ENCODE assay signal across 22 cellular contexts in the genomic region with DNA sequence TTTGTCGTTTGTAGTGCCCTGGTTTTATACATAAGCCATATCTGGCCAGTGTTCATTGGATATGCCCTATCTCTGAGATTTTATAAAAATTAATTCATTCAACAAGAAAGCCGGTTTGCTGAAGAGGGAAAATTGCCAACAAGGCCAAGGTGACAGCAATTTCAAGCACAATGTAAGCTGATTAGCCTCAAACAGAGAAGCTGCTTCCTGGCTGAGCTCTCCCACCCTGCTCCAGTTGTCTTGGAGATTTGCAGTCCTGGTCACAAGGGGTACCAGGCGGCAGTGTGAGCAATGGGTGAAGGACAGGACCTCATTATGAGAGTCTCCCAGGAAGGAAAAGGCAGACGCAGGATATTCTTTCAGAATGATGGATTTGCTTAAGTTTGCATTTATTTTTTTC. TPM values are rescaled to one million over a fixed set of nuclear protein-coding genes. Genes with fewer than 3 reads are reported as not detected.
A peak's percentile ranks its signal among the peaks of the same experiment; 100 is the strongest.
DNase-seq lines count a peak whose midpoint lies in the region; ATAC-seq and TF ChIP-seq lines count a peak whose summit lies in the region.
"Had no signal": no experiment of that assay in that cellular context is flagged by ENCODE, and none has a peak within 500 bp of the region (broad histone marks: within the 10 kb centered on the region; RNA-seq: fewer than 3 reads in every experiment).

No MANE protein-coding gene starts in this region.

- TF ChIP-seq RAD21 in neural cell (conservative IDR thresholded peaks at IDR 0.05): no peak

- H3K4me3 ChIP-seq in adrenal gland (no peak overlapping the region), neural cell (ENCODE audit: low read length) (no peak overlapping the region)
- H3K4me3 ChIP-seq: BLaER1, MG63, Peyer's patch had no signal

- TF ChIP-seq POLR2A in adrenal gland (IDR thresholded peaks at IDR 0.05): no peak

- no peak overlapping the region for H3K4me2 ChIP-seq in neural cell (ENCODE audit: low read length)
- H3K4me2 ChIP-seq: BLaER1, SK-N-SH had no signal

- intact Hi-C loops in adrenal gland (cut with DNase I): loop anchor here in 1 of 2 donors (10.0 kb wide), 2 partner anchors 85 to 135 kb away; no protein-coding TSS in a partner anchor

- H3K4me1 ChIP-seq in adrenal gland (replicated peaks in 1 of 2): peaks cover 6 to 10% of the 10 kb centered on the region in 2 donors
- H3K4me1 ChIP-seq: Peyer's patch had no signal

- H3K36me3 Mint-ChIP-seq in stimulated activated memory B cell treated with anti-CD40 and anti-IgM and Interleukin-4, amounts not matched to agents 10 μg/mL and 1 μg/mL and 100 μg/mL, for 72 hours: no peaks in the 10 kb centered on the region
- H3K36me3 Mint-ChIP-seq: CD4-positive, CD25-positive, alpha-beta regulatory T cell had no signal

- no peak overlapping the region for H3K4me3 Mint-ChIP-seq in stimulated activated memory B cell treated with anti-CD40 and anti-IgM and Interleukin-4, amounts not matched to agents 10 μg/mL and 1 μg/mL and 100 μg/mL, for 72 hours
- H3K4me3 Mint-ChIP-seq: CD4-positive, CD25-positive, alpha-beta regulatory T cell had no signal

- H3K36me3 ChIP-seq in adrenal gland (replicated peaks in 1 of 2) (no peaks in the 10 kb centered on the region), neural cell (ENCODE audit: insufficient read depth, low read length) (no peaks in the 10 kb centered on the region)
- H3K36me3 ChIP-seq: BLaER1, MG63, Peyer's patch had no signal

- TF ChIP-seq EP300 in neural cell (conservative IDR thresholded peaks at IDR 0.05; ENCODE audit: poor library complexity, severe bottlenecking): no peak

- peaks cover 6% of the 10 kb centered on the region for H3K4me1 Mint-ChIP-seq in stimulated activated memory B cell treated with anti-CD40 and anti-IgM and Interleukin-4, amounts not matched to agents 10 μg/mL and 1 μg/mL and 100 μg/mL, for 72 hours

- no peak for ATAC-seq in GM18907 (IDR thresholded peaks at IDR 0.05; ENCODE audit: unreplicated experiment)
- ATAC-seq in stimulated activated memory B cell treated with anti-CD40 and anti-IgM and Interleukin-4, amounts not matched to agents 10 μg/mL and 1 μg/mL and 100 μg/mL, for 72 hours: no peak
- ATAC-seq: HCT116 had no signal

- H2AFZ ChIP-seq in neural cell (ENCODE audit: low read depth, low read length): no peak overlapping the region

- TF ChIP-seq CTCF in adrenal gland (IDR thresholded peaks at IDR 0.05) (no peak), neural cell (IDR thresholded peaks at IDR 0.05; ENCODE audit: poor library complexity, severe bottlenecking) (no peak)

- H3K27ac Mint-ChIP-seq in stimulated activated memory B cell treated with anti-CD40 and anti-IgM and Interleukin-4, amounts not matched to agents 10 μg/mL and 1 μg/mL and 100 μg/mL, for 72 hours: no peak overlapping the region
- H3K27ac Mint-ChIP-seq: CD4-positive, CD25-positive, alpha-beta regulatory T cell had no signal

- H3K9me2 ChIP-seq in neural cell (ENCODE audit: insufficient read depth, low read length): no peaks in the 10 kb centered on the region
- H3K9me2 ChIP-seq: SK-N-SH had no signal

- 32 to 37% (median 35%) methylated on average over 4 of the region's 4 CpGs for WGBS in adrenal gland, 4 donors

- H3K9me3 Mint-ChIP-seq in stimulated activated memory B cell treated with anti-CD40 and anti-IgM and Interleukin-4, amounts not matched to agents 10 μg/mL and 1 μg/mL and 100 μg/mL, for 72 hours: no peaks in the 10 kb centered on the region

- no peak overlapping the region for H3K27ac ChIP-seq in adrenal gland
- H3K27ac ChIP-seq in neural cell (ENCODE audit: low read length): peak overlapping the region; percentile 20
- H3K27ac ChIP-seq: BLaER1, Peyer's patch had no signal

- H4K20me1 ChIP-seq in neural cell (ENCODE audit: insufficient read depth): no peaks in the 10 kb centered on the region
- H4K20me1 ChIP-seq: BLaER1 had no signal

- peaks cover 19% of the 10 kb centered on the region for H3K27me3 Mint-ChIP-seq in stimulated activated memory B cell treated with anti-CD40 and anti-IgM and Interleukin-4, amounts not matched to agents 10 μg/mL and 1 μg/mL and 100 μg/mL, for 72 hours

- H3K79me2 ChIP-seq in neural cell (replicated peaks; ENCODE audit: insufficient read depth, low read length): no peaks in the 10 kb centered on the region

- no peak overlapping the region for H3K9ac ChIP-seq in neural cell (ENCODE audit: low read length)
- H3K9ac ChIP-seq: BLaER1, SK-N-SH had no signal

- H3F3A ChIP-seq in neural cell (ENCODE audit: insufficient read depth, low read length, poor library complexity, severe bottlenecking): no peaks in the 10 kb centered on the region

- DNase-seq in NCI-H82 (lab: John Stamatoyannopoulos, UW) (peak; percentile 55), NCI-H82 treated with DMSO at 0.1 percent for 48 hours (lab: John Stamatoyannopoulos, UW; ENCODE audit: unreplicated experiment) (no peak), adrenal gland (peak; percentile 49 to 81 (median 70)), ureter (ENCODE audit: low spot score) (peak; percentile 38), NCI-H524 (lab: John Stamatoyannopoulos, UW) (no peak)
- DNase-seq: 8988T; CD4-positive, CD25-positive, alpha-beta regulatory T cell; DMS53; KG1; MG63; NCI-H1694 treated with DMSO at 0.1 percent for 48 hours; NCI-H2081; NCI-H510A; Peyer's patch; SIG-M5; SK-N-SH had no signal

- H3K9me3 ChIP-seq in adrenal gland (replicated peaks in 1 of 3) (no peaks in the 10 kb centered on the region), neural cell (ENCODE audit: low read length) (no peaks in the 10 kb centered on the region)
- H3K9me3 ChIP-seq: BLaER1, MG63, Peyer's patch, SK-N-SH had no signal

- H3K27me3 ChIP-seq in adrenal gland (no peaks in the 10 kb centered on the region), neural cell (ENCODE audit: insufficient read depth, low read depth, low read length) (no peaks in the 10 kb centered on the region)
- H3K27me3 ChIP-seq: MG63, Peyer's patch had no signal

TF ChIP-seq in neural cell, 6 proteins besides CTCF, POLR2A, EP300 and RAD21:
- no peak for TF ChIP-seq TAF1 (IDR thresholded peaks at IDR 0.05; ENCODE audit: low read depth)
- TF ChIP-seq EZH2 (IDR thresholded peaks at IDR 0.05; ENCODE audit: borderline replicate concordance, insufficient read depth, low read length, poor library complexity, severe bottlenecking): no peak
- no peak for TF ChIP-seq MXI1 (conservative IDR thresholded peaks at IDR 0.05; ENCODE audit: poor library complexity, severe bottlenecking)
- TF ChIP-seq, protein P1, sequence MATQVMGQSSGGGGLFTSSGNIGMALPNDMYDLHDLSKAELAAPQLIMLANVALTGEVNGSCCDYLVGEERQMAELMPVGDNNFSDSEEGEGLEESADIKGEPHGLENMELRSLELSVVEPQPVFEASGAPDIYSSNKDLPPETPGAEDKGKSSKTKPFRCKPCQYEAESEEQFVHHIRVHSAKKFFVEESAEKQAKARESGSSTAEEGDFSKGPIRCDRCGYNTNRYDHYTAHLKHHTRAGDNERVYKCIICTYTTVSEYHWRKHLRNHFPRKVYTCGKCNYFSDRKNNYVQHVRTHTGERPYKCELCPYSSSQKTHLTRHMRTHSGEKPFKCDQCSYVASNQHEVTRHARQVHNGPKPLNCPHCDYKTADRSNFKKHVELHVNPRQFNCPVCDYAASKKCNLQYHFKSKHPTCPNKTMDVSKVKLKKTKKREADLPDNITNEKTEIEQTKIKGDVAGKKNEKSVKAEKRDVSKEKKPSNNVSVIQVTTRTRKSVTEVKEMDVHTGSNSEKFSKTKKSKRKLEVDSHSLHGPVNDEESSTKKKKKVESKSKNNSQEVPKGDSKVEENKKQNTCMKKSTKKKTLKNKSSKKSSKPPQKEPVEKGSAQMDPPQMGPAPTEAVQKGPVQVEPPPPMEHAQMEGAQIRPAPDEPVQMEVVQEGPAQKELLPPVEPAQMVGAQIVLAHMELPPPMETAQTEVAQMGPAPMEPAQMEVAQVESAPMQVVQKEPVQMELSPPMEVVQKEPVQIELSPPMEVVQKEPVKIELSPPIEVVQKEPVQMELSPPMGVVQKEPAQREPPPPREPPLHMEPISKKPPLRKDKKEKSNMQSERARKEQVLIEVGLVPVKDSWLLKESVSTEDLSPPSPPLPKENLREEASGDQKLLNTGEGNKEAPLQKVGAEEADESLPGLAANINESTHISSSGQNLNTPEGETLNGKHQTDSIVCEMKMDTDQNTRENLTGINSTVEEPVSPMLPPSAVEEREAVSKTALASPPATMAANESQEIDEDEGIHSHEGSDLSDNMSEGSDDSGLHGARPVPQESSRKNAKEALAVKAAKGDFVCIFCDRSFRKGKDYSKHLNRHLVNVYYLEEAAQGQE (IDR thresholded peaks at IDR 0.05; ENCODE audit: borderline replicate concordance): no peak
- no peak for TF ChIP-seq POLR2AphosphoS5 (IDR thresholded peaks at IDR 0.05)
- no peak for TF ChIP-seq SMC3 (conservative IDR thresholded peaks at IDR 0.05; ENCODE audit: poor library complexity)

RNA-seq across cellular contexts. Expression of gene THSD4, which starts 5.4 kb away (rescaled TPM):
- total RNA-seq in adrenal gland (10 to 100 TPM; 16.0 to 53.2 (median 26.7) TPM), ureter (57.9 TPM)
- polyA plus RNA-seq in adrenal gland (10 to 100 TPM in 1 of 3 donors, 1 to 10 TPM in 2; 5.3 to 24.1 (median 8.1) TPM), neural cell (0.46 and 1.3 TPM in 2 replicates)
- 1.9 and 3.4 TPM in 2 replicates for polyA minus RNA-seq in neural cell
- total RNA-seq: CD4-positive, CD25-positive, alpha-beta regulatory T cell; OCI-LY7 had no signal
- polyA plus RNA-seq: CD4-positive, CD25-positive, alpha-beta regulatory T cell had no signal

Comparison
In these comparisons a context has a peak if more than half of its experiments do, and no peak if none do; other contexts are left out.
1. DNase-seq: peak in NCI-H82 (single experiment), adrenal gland (7 of 7) and ureter (single experiment); none in NCI-H82 treated with DMSO at 0.1 percent for 48 hours (single experiment) and NCI-H524 (0 of 2).